9 cellular contexts compared by ENCODE assay signal in the genomic region with DNA sequence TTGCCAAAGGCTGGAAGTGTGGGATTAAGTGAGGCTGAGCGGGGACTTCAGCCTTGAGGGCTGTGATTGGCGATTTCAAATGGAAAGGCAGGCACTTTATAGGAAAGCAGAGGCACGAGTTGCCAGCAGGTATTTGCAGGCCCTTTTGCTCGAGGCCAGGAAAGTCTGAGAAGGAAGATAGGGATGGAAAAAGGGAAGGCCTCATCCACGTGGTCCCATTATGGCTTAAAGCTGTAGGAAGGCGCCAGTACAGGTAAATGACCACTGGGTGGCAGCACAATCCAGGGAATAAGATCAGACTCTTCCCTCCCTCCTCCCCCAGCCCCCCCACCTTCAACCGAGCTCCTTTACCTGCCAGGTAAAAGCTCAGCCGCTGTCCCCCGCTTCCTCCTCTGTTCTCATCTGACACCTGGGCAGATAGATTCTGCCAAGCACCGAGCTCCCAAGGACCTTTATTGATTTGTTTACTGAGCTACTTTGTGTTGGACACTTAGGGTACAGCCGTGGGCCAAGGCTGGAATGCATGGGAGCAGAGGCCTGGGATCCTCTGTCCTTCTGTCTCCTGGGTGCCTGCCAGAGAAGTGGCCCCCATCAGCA. TPM values are rescaled to one million over a fixed set of nuclear protein-coding genes. Genes with fewer than 3 reads are reported as not detected.
DNase-seq lines count a peak whose midpoint lies in the region; ATAC-seq lines count a peak whose summit lies in the region.
"Had no signal": no experiment of that assay in that cellular context is flagged by ENCODE, and none has a peak within 500 bp of the region (broad histone marks: within the 10 kb centered on the region; RNA-seq: fewer than 3 reads in every experiment).

No MANE protein-coding gene starts in this region.

- H3K36me3 Mint-ChIP-seq in activated CD4-positive, alpha-beta memory T cell treated with anti-CD3 and anti-CD28 coated beads for 36 hours = no peaks in the 10 kb centered on the region
- peaks cover 2% of the 10 kb centered on the region for H3K36me3 Mint-ChIP-seq in effector memory CD8-positive, alpha-beta T cell (ENCODE audit: insufficient read depth)

- H3K27me3 Mint-ChIP-seq in activated CD4-positive, alpha-beta memory T cell treated with anti-CD3 and anti-CD28 coated beads for 36 hours = peaks cover 2% of the 10 kb centered on the region
- H3K27me3 Mint-ChIP-seq in effector memory CD8-positive, alpha-beta T cell = no peaks in the 10 kb centered on the region

- H3K4me3 Mint-ChIP-seq in activated CD4-positive, alpha-beta memory T cell treated with anti-CD3 and anti-CD28 coated beads for 36 hours = no peak overlapping the region
- H3K4me3 Mint-ChIP-seq in effector memory CD8-positive, alpha-beta T cell = no peak overlapping the region

- CTCF ChIA-PET in activated CD4-positive, alpha-beta memory T cell treated with anti-CD3 and anti-CD28 coated beads for 36 hours (lab: Charles Lee) = interaction anchor here (0.6 to 4.9 kb wide), 35 partner anchors 9 to 941 kb away, joined by 3 to 43 read pairs (median 4); partner anchors contain the start of genes MED19, RTN4RL2, SLC43A1 and SSRP1

- ATAC-seq in GM18870 (IDR thresholded peaks at IDR 0.05; ENCODE audit: unreplicated experiment) = peak; percentile 60
- peak; percentile 69 for ATAC-seq in HG03442 (IDR thresholded peaks at IDR 0.05; ENCODE audit: unreplicated experiment)
- peak; percentile 92 for ATAC-seq in effector memory CD8-positive, alpha-beta T cell (replicated peaks)

- DNase-seq in AG20443 (ENCODE audit: low spot score) (peak; percentile 86), NCI-H510A (lab: John Stamatoyannopoulos, UW) (peak; percentile 65), middle frontal gyrus (ENCODE audit: extremely low spot score, low spot score) (peak; percentile 57)
- DNase-seq in activated CD4-positive, alpha-beta memory T cell treated with anti-CD3 and anti-CD28 coated beads for 36 hours = peak; percentile 76
- peak; percentile 62 to 65 (median 62) for DNase-seq in effector memory CD8-positive, alpha-beta T cell
- DNase-seq in stimulated activated CD8-positive, alpha-beta memory T cell treated with anti-CD3 and anti-CD28 coated beads, Interleukin-7, amount 100 ng/mL, for 4 hours (ENCODE audit: low read depth in 2 of 2) = peak; percentile 42 to 51

- no peaks in the 10 kb centered on the region for H3K9me3 Mint-ChIP-seq in activated CD4-positive, alpha-beta memory T cell treated with anti-CD3 and anti-CD28 coated beads for 36 hours
- no peaks in the 10 kb centered on the region for H3K9me3 Mint-ChIP-seq in effector memory CD8-positive, alpha-beta T cell

- POLR2A ChIA-PET in activated CD4-positive, alpha-beta memory T cell treated with anti-CD3 and anti-CD28 coated beads for 36 hours (lab: Charles Lee) = no interaction called here

- intact Hi-C loops in activated CD4-positive, alpha-beta memory T cell treated with anti-CD3 and anti-CD28 coated beads for 36 hours (cut with micrococcal nuclease) = loop anchor here (1.0 to 10.0 kb wide), 5 partner anchors 113 to 501 kb away; no protein-coding TSS in a partner anchor

- peaks cover 2% of the 10 kb centered on the region for H3K4me1 Mint-ChIP-seq in activated CD4-positive, alpha-beta memory T cell treated with anti-CD3 and anti-CD28 coated beads for 36 hours (ENCODE audit: low read depth)
- H3K4me1 Mint-ChIP-seq in effector memory CD8-positive, alpha-beta T cell (ENCODE audit: low read depth in 2 of 2) = peaks cover 9 to 13% of the 10 kb centered on the region in 2 donors

- H3K27ac Mint-ChIP-seq in activated CD4-positive, alpha-beta memory T cell treated with anti-CD3 and anti-CD28 coated beads for 36 hours = no peak overlapping the region
- H3K27ac Mint-ChIP-seq in effector memory CD8-positive, alpha-beta T cell = no peak overlapping the region

RNA-seq across cellular contexts. Expression of gene P2RX3, which starts 7.5 kb away (rescaled TPM):
- not detected for total RNA-seq in activated CD4-positive, alpha-beta memory T cell treated with anti-CD3 and anti-CD28 coated beads for 36 hours

RNA-seq across cellular contexts. Expression of gene SSRP1, which starts 10.0 kb away (rescaled TPM):
- 100 to 1,000 TPM; 256 to 262 TPM for total RNA-seq in activated CD4-positive, alpha-beta memory T cell treated with anti-CD3 and anti-CD28 coated beads for 36 hours

RNA-seq across cellular contexts. Expression of gene TNKS1BP1, which starts 20.9 kb away (rescaled TPM):
- total RNA-seq in activated CD4-positive, alpha-beta memory T cell treated with anti-CD3 and anti-CD28 coated beads for 36 hours = 10 to 100 TPM; 14.0 to 15.1 TPM

RNA-seq across cellular contexts. Expression of gene PRG3, which starts 35.3 kb away (rescaled TPM):
- total RNA-seq in activated CD4-positive, alpha-beta memory T cell treated with anti-CD3 and anti-CD28 coated beads for 36 hours = not detected
- total RNA-seq: urinary bladder had no signal

RNA-seq across cellular contexts. Expression of gene PRG2, which starts 44.8 kb away (rescaled TPM):
- total RNA-seq in activated CD4-positive, alpha-beta memory T cell treated with anti-CD3 and anti-CD28 coated beads for 36 hours = 1 to 10 TPM; 1.8 to 2.2 TPM

Comparison
In these comparisons a context has a peak if more than half of its experiments do, and no peak if none do; other contexts are left out.
1. Peak in every context shown above with its lines: DNase-seq and ATAC-seq.